Comparison of ENCODE assay signal across 1 cellular context in the genomic region with DNA sequence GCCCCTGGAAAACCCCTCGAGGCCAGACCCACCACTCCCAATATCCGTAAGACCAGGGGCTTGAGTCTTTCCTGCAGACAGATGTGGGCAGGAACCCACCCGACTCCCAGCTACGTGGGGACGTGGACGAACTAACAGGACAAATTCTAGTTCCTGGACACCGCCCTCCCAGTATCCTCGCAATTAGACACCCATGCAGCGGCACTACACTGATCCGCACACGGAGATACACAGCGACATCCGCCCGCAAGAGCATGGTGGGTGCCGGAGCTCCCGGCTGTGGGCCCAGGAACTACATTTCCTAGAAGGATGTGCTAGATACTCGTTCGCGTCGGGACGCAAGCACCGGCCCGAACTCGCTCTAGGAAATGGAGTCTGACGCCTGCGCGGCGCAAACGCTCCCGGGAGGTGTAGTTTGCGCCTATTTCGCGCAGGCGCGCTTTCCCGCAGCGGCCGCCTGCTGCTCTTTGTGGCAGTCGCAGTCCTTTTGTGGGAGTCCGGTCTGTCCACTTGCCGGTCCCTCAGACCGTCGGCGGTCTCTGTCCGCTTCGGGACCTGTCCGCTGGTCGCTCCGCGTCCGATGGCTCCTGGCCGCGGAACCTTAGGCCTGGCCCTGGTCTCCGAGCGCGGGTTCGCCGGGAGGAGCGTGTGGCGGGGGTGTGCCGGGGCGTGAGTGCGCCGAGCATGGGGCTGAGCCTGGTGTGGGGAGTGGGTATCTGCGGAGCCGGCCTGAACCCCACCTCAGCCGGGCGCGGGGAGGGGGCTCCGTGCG.
TF ChIP-seq lines count a peak whose summit lies in the region.

Gene ZNF74 (plus strand): TSS at position 447 of the 772 bp plus-strand sequence. CDS start 478 bp downstream, outside the sequence.

TF ChIP-seq in K562, 482 proteins besides CTCF, POLR2A, EP300 and RAD21 (continued from another document and continues in another):
- TF ChIP-seq CUX1 (CRISPR knock-in tag; IDR thresholded peaks at IDR 0.05) (no peak), BHLHE40 (IDR thresholded peaks at IDR 0.05; ENCODE audit: low read length) (peak; percentile 71; the same call in 1 of the 2 replicates), RBFOX2 (IDR thresholded peaks at IDR 0.05; ENCODE audit: low read depth, low read length) (peak; percentile 100), NFIC (IDR thresholded peaks at IDR 0.05) (no peak), E2F8 (IDR thresholded peaks at IDR 0.05; ENCODE audit: low read depth, partially characterized antibody) (no peak), ZFPM2 (CRISPR knock-in tag; IDR thresholded peaks at IDR 0.05) (peak; percentile 97), ASH1L (IDR thresholded peaks at IDR 0.05; ENCODE audit: borderline replicate concordance, low read depth, partially characterized antibody) (no peak), FOSL1 (tag; conservative IDR thresholded peaks at IDR 0.05) (no peak), SAP30 (IDR thresholded peaks at IDR 0.05; ENCODE audit: borderline replicate concordance, insufficient read depth, low read depth, low read length, poor library complexity, severe bottlenecking) (peak; percentile 99), CGGBP1 (CRISPR knock-in tag; IDR thresholded peaks at IDR 0.05) (peak; percentile 87), ZKSCAN8 (CRISPR knock-in tag; IDR thresholded peaks at IDR 0.05) (no peak), TCF7L2 (IDR thresholded peaks at IDR 0.05; ENCODE audit: low read depth, low read length) (no peak), ZBTB2 (IDR thresholded peaks at IDR 0.05) (no peak), HDAC1 (IDR thresholded peaks at IDR 0.05) (no peak), RBM39 (optimal IDR thresholded peaks at IDR 0.05; ENCODE audit: low read depth, low read length) (no peak), NFATC3 (IDR thresholded peaks at IDR 0.05) (no peak), ZNF77 (CRISPR knock-in tag; IDR thresholded peaks at IDR 0.05) (peak; percentile 89; the same call in 1 of the 2 replicates), POU5F1 (IDR thresholded peaks at IDR 0.05; ENCODE audit: borderline replicate concordance, low read depth, low read length, partially characterized antibody) (peak; percentile 95), THAP7 (CRISPR knock-in tag; IDR thresholded peaks at IDR 0.05) (no peak), PYGO2 (tag; IDR thresholded peaks at IDR 0.05) (no peak; the same call in none of the 2 replicates), HEY1 (CRISPR knock-in tag; IDR thresholded peaks at IDR 0.05; ENCODE audit: borderline replicate concordance) (no peak), KLF13 (tag; IDR thresholded peaks at IDR 0.05; ENCODE audit: borderline replicate concordance, low read depth) (peak; percentile 89), MED1 (CRISPR knock-in tag; IDR thresholded peaks at IDR 0.05; ENCODE audit: borderline replicate concordance) (no peak), KHSRP (IDR thresholded peaks at IDR 0.05) (no peak), EHMT2 (IDR thresholded peaks at IDR 0.05) (no peak), FOXA3 (CRISPR knock-in tag; conservative IDR thresholded peaks at IDR 0.05 in 1 of 2, IDR thresholded peaks at IDR 0.05 in 1 of 2) (no peak), FOXK1 (CRISPR knock-in tag; IDR thresholded peaks at IDR 0.05; ENCODE audit: borderline replicate concordance) (no peak), PHF20 (IDR thresholded peaks at IDR 0.05; ENCODE audit: partially characterized antibody) (no peak), CHCHD3 (CRISPR knock-in tag; IDR thresholded peaks at IDR 0.05) (peak; percentile 32; the same call in 1 of the 2 replicates), ZNF830 (CRISPR knock-in tag; IDR thresholded peaks at IDR 0.05) (peak; percentile 96), GATAD2A (IDR thresholded peaks at IDR 0.05) (no peak), CHD2 (IDR thresholded peaks at IDR 0.05; ENCODE audit: low read depth, low read length) (peak; percentile 64), BCL6 (CRISPR knock-in tag; IDR thresholded peaks at IDR 0.05) (peak; percentile 97), HDAC6 (IDR thresholded peaks at IDR 0.05; ENCODE audit: low read depth, low read length) (no peak; the same call in 1 of the 2 replicates), CSDE1 (IDR thresholded peaks at IDR 0.05) (no peak), BDP1 (IDR thresholded peaks at IDR 0.05; ENCODE audit: insufficient read depth, insufficient read length) (no peak), GABPB2 (CRISPR knock-in tag; conservative IDR thresholded peaks at IDR 0.05) (peak; percentile 24; the same call in 1 of the 2 replicates), CBX2 (IDR thresholded peaks at IDR 0.05; ENCODE audit: insufficient read depth, low read length, poor library complexity, severe bottlenecking) (no peak), OTX1 (CRISPR knock-in tag; IDR thresholded peaks at IDR 0.05) (0 out of 2 replicates have a peak, but pooled peaks have one; percentile 62), ZNF589 (CRISPR knock-in tag; IDR thresholded peaks at IDR 0.05; ENCODE audit: low read depth) (peak; percentile 61), ZNF431 (CRISPR knock-in tag; IDR thresholded peaks at IDR 0.05) (no peak), FIP1L1 (IDR thresholded peaks at IDR 0.05; ENCODE audit: low read depth, low read length, poor library complexity, severe bottlenecking) (peak; percentile 99)
- TF ChIP-seq, protein P1, sequence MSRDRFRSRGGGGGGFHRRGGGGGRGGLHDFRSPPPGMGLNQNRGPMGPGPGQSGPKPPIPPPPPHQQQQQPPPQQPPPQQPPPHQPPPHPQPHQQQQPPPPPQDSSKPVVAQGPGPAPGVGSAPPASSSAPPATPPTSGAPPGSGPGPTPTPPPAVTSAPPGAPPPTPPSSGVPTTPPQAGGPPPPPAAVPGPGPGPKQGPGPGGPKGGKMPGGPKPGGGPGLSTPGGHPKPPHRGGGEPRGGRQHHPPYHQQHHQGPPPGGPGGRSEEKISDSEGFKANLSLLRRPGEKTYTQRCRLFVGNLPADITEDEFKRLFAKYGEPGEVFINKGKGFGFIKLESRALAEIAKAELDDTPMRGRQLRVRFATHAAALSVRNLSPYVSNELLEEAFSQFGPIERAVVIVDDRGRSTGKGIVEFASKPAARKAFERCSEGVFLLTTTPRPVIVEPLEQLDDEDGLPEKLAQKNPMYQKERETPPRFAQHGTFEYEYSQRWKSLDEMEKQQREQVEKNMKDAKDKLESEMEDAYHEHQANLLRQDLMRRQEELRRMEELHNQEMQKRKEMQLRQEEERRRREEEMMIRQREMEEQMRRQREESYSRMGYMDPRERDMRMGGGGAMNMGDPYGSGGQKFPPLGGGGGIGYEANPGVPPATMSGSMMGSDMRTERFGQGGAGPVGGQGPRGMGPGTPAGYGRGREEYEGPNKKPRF (IDR thresholded peaks at IDR 0.05; ENCODE audit: low read depth, low read length): no peak
- TF ChIP-seq, protein P2, sequence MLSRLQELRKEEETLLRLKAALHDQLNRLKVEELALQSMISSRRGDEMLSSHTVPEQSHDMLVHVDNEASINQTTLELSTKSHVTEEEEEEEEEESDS (CRISPR knock-in tag; IDR thresholded peaks at IDR 0.05): no peak
- TF ChIP-seq, protein P3, sequence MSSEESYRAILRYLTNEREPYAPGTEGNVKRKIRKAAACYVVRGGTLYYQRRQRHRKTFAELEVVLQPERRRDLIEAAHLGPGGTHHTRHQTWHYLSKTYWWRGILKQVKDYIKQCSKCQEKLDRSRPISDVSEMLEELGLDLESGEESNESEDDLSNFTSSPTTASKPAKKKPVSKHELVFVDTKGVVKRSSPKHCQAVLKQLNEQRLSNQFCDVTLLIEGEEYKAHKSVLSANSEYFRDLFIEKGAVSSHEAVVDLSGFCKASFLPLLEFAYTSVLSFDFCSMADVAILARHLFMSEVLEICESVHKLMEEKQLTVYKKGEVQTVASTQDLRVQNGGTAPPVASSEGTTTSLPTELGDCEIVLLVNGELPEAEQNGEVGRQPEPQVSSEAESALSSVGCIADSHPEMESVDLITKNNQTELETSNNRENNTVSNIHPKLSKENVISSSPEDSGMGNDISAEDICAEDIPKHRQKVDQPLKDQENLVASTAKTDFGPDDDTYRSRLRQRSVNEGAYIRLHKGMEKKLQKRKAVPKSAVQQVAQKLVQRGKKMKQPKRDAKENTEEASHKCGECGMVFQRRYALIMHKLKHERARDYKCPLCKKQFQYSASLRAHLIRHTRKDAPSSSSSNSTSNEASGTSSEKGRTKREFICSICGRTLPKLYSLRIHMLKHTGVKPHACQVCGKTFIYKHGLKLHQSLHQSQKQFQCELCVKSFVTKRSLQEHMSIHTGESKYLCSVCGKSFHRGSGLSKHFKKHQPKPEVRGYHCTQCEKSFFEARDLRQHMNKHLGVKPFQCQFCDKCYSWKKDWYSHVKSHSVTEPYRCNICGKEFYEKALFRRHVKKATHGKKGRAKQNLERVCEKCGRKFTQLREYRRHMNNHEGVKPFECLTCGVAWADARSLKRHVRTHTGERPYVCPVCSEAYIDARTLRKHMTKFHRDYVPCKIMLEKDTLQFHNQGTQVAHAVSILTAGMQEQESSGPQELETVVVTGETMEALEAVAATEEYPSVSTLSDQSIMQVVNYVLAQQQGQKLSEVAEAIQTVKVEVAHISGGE (CRISPR knock-in tag; IDR thresholded peaks at IDR 0.05): peak in 1 of 3 experiments; percentile 58; a peak in 2 of 6 replicates
